In genomic region chr14:72023128-72024042, GRCh38 we compare ENCODE assay signal across 18 cellular contexts.
DNase-seq lines count a peak whose midpoint lies in the region; ATAC-seq and TF ChIP-seq lines count a peak whose summit lies in the region.
"Had no signal": no experiment of that assay in that cellular context is flagged by ENCODE, and none has a peak within 500 bp of the region (broad histone marks: within the 10 kb centered on the region; RNA-seq: fewer than 3 reads in every experiment).

No MANE protein-coding gene starts in this region.

- no peak overlapping the region for H3K4me3 ChIP-seq in Caco-2 (ENCODE audit: low read depth, low read length)
- H3K4me3 ChIP-seq: adrenal gland, gastrocnemius medialis, SJSA1, thoracic aorta had no signal

- no peaks in the 10 kb centered on the region for H3K36me3 ChIP-seq in Caco-2 (ENCODE audit: control insufficient read depth, insufficient read depth, low read length)
- H3K36me3 ChIP-seq: adrenal gland, gastrocnemius medialis, SJSA1, thoracic aorta had no signal

- H3K27ac ChIP-seq in epithelial cell of prostate, result peak overlapping the region; percentile 13
- H3K27ac ChIP-seq: adrenal gland, gastrocnemius medialis, SJSA1, thoracic aorta had no signal

- DNase-seq in SIG-M5 treated with dmso at 0.1 percent for 504 hours (lab: John Stamatoyannopoulos, UW; ENCODE audit: unreplicated experiment) (peak; percentile 11), SIG-M5 (lab: John Stamatoyannopoulos, UW) (no peak), RKO (ENCODE audit: low spot score) (peak; percentile 72), epithelial cell of prostate (ENCODE audit: low read depth, low spot score) (no peak), type B pancreatic cell (ENCODE audit: extremely low spot score, unreplicated experiment) (no peak), HFFc6 (no peak), Caco-2 (no peak)
- DNase-seq: DMS79 treated with DMSO at 0.1 percent for 48 hours, gastrocnemius medialis, NCI-H1048 had no signal

- POLR2A ChIA-PET in Caco-2 (lab: Charles Lee), result no interaction called here

- H3K4me1 ChIP-seq in Caco-2, result no peaks in the 10 kb centered on the region
- H3K4me1 ChIP-seq: adrenal gland, gastrocnemius medialis, SJSA1 had no signal

- no peaks in the 10 kb centered on the region for H3K27me3 ChIP-seq in Caco-2 (replicated peaks; ENCODE audit: control insufficient read depth, insufficient read depth, low read length)
- H3K27me3 ChIP-seq: gastrocnemius medialis, SJSA1 had no signal

- H3K9me3 Mint-ChIP-seq in type B pancreatic cell, result no peaks in the 10 kb centered on the region
- H3K9me3 Mint-ChIP-seq in HFFc6, result peaks cover 46% of the 10 kb centered on the region
- H3K9me3 Mint-ChIP-seq in Caco-2 (ENCODE audit: unreplicated experiment), result no peaks in the 10 kb centered on the region
- H3K9me3 Mint-ChIP-seq: CD14-positive monocyte; central memory CD8-positive, alpha-beta T cell; memory B cell; nephron progenitor cell had no signal

- no peaks in the 10 kb centered on the region for H3K9me3 ChIP-seq in Caco-2
- H3K9me3 ChIP-seq: adrenal gland, gastrocnemius medialis, SJSA1, thoracic aorta had no signal

- intact Hi-C loops in Caco-2 (cut with micrococcal nuclease; ENCODE audit: unreplicated experiment), result loop anchor here (5.0 kb wide), 2 partner anchors 54 to 269 kb away; no protein-coding TSS in a partner anchor

- peaks cover 4% of the 10 kb centered on the region for H3K4me1 Mint-ChIP-seq in type B pancreatic cell (ENCODE audit: unreplicated experiment)
- H3K4me1 Mint-ChIP-seq in HFFc6 (ENCODE audit: low read depth), result no peaks in the 10 kb centered on the region
- no peaks in the 10 kb centered on the region for H3K4me1 Mint-ChIP-seq in Caco-2 (ENCODE audit: low read depth, unreplicated experiment)
- H3K4me1 Mint-ChIP-seq: central memory CD8-positive, alpha-beta T cell; memory B cell; nephron progenitor cell had no signal

- BruUV-seq in Caco-2 (replicated peaks; lab: Mats Ljungman, UMichigan), result no TSS peak

- CTCF ChIA-PET in Caco-2 (lab: Charles Lee), result no interaction called here

- no peak for ATAC-seq in GM21786 (IDR thresholded peaks at IDR 0.05; ENCODE audit: unreplicated experiment)
- ATAC-seq: gastrocnemius medialis had no signal

- no peaks in the 10 kb centered on the region for H3K36me3 Mint-ChIP-seq in type B pancreatic cell
- H3K36me3 Mint-ChIP-seq in HFFc6 (ENCODE audit: low read depth), result no peaks in the 10 kb centered on the region
- H3K36me3 Mint-ChIP-seq in Caco-2 (ENCODE audit: insufficient read depth, unreplicated experiment), result no peaks in the 10 kb centered on the region
- H3K36me3 Mint-ChIP-seq: CD14-positive monocyte, memory B cell had no signal

- no peak for TF ChIP-seq CTCF in type B pancreatic cell (conservative IDR thresholded peaks at IDR 0.05)
- TF ChIP-seq CTCF in HFFc6 (IDR thresholded peaks at IDR 0.05), result no peak
- no peak for TF ChIP-seq CTCF in Caco-2 (IDR thresholded peaks at IDR 0.05; ENCODE audit: insufficient read depth in 1 of 2, low read depth in 1 of 2, low read length in 1 of 2, severe bottlenecking in 1 of 2, unreplicated experiment in 1 of 2)

- H3K4me3 Mint-ChIP-seq in type B pancreatic cell (no peak overlapping the region), HFFc6 (no peak overlapping the region), Caco-2 (ENCODE audit: unreplicated experiment) (no peak overlapping the region)
- H3K4me3 Mint-ChIP-seq: CD14-positive monocyte; central memory CD8-positive, alpha-beta T cell; memory B cell; nephron progenitor cell had no signal

- peaks cover 18% of the 10 kb centered on the region for H3K27me3 Mint-ChIP-seq in type B pancreatic cell
- no peaks in the 10 kb centered on the region for H3K27me3 Mint-ChIP-seq in HFFc6 (ENCODE audit: insufficient read depth)
- peaks cover 15% of the 10 kb centered on the region for H3K27me3 Mint-ChIP-seq in Caco-2 (ENCODE audit: insufficient read depth, unreplicated experiment)

- H3K27ac Mint-ChIP-seq in type B pancreatic cell, result peak overlapping the region; percentile 31
- H3K27ac Mint-ChIP-seq in HFFc6, result no peak overlapping the region
- H3K27ac Mint-ChIP-seq in Caco-2 (ENCODE audit: unreplicated experiment), result no peak overlapping the region
- H3K27ac Mint-ChIP-seq: CD14-positive monocyte, memory B cell, nephron progenitor cell had no signal

Comparison
In these comparisons a context has a peak if more than half of its experiments do, and no peak if none do; other contexts are left out.
1. DNase-seq: peak in SIG-M5 treated with dmso at 0.1 percent for 504 hours (single experiment) and RKO (single experiment); none in SIG-M5 (single experiment), epithelial cell of prostate (single experiment), type B pancreatic cell (single experiment), HFFc6 (single experiment) and Caco-2 (0 of 2).